ENCODE assay signal across 2 cellular contexts in the genomic region with DNA sequence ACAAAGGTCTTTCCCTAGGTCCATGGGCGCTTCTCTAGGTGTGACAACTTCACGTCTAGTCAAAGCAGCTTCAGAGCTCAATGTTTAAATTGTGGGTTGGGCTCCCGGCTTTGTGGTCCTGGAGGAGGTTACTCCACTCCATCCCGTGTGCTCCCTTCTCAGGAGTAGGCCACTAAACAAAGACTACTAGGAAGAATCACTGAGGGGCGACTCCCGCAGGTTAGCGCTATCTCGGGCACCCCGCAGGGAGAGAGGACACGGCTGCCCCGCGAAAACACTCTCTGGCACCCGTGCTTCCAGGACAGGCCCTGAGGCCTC.
TF ChIP-seq lines count a peak whose summit lies in the region.

No MANE protein-coding gene starts in this region.

TF ChIP-seq in liver, 16 proteins besides CTCF, POLR2A, EP300 and RAD21:
- TF ChIP-seq NR2F2 (IDR thresholded peaks at IDR 0.05) (no peak), FOXA1 (IDR thresholded peaks at IDR 0.05) (no peak), YY1 (IDR thresholded peaks at IDR 0.05) (no peak), TAF1 (conservative IDR thresholded peaks at IDR 0.05) (no peak), HNF4G (IDR thresholded peaks at IDR 0.05) (no peak), SP1 (IDR thresholded peaks at IDR 0.05) (no peak), RXRA (IDR thresholded peaks at IDR 0.05) (no peak), HNF4A (conservative IDR thresholded peaks at IDR 0.05) (no peak), GABPA (IDR thresholded peaks at IDR 0.05 in 1 of 2, conservative IDR thresholded peaks at IDR 0.05 in 1 of 2) (no peak), JUND (IDR thresholded peaks at IDR 0.05) (no peak), EGR1 (IDR thresholded peaks at IDR 0.05; ENCODE audit: low read depth in 2 of 2) (no peak), FOXA2 (IDR thresholded peaks at IDR 0.05) (no peak)
- TF ChIP-seq, protein P1, sequence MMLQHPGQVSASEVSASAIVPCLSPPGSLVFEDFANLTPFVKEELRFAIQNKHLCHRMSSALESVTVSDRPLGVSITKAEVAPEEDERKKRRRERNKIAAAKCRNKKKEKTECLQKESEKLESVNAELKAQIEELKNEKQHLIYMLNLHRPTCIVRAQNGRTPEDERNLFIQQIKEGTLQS (IDR thresholded peaks at IDR 0.05): no peak
- TF ChIP-seq, protein P2, sequence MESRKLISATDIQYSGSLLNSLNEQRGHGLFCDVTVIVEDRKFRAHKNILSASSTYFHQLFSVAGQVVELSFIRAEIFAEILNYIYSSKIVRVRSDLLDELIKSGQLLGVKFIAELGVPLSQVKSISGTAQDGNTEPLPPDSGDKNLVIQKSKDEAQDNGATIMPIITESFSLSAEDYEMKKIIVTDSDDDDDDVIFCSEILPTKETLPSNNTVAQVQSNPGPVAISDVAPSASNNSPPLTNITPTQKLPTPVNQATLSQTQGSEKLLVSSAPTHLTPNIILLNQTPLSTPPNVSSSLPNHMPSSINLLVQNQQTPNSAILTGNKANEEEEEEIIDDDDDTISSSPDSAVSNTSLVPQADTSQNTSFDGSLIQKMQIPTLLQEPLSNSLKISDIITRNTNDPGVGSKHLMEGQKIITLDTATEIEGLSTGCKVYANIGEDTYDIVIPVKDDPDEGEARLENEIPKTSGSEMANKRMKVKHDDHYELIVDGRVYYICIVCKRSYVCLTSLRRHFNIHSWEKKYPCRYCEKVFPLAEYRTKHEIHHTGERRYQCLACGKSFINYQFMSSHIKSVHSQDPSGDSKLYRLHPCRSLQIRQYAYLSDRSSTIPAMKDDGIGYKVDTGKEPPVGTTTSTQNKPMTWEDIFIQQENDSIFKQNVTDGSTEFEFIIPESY (IDR thresholded peaks at IDR 0.05): no peak
- TF ChIP-seq, protein P3, sequence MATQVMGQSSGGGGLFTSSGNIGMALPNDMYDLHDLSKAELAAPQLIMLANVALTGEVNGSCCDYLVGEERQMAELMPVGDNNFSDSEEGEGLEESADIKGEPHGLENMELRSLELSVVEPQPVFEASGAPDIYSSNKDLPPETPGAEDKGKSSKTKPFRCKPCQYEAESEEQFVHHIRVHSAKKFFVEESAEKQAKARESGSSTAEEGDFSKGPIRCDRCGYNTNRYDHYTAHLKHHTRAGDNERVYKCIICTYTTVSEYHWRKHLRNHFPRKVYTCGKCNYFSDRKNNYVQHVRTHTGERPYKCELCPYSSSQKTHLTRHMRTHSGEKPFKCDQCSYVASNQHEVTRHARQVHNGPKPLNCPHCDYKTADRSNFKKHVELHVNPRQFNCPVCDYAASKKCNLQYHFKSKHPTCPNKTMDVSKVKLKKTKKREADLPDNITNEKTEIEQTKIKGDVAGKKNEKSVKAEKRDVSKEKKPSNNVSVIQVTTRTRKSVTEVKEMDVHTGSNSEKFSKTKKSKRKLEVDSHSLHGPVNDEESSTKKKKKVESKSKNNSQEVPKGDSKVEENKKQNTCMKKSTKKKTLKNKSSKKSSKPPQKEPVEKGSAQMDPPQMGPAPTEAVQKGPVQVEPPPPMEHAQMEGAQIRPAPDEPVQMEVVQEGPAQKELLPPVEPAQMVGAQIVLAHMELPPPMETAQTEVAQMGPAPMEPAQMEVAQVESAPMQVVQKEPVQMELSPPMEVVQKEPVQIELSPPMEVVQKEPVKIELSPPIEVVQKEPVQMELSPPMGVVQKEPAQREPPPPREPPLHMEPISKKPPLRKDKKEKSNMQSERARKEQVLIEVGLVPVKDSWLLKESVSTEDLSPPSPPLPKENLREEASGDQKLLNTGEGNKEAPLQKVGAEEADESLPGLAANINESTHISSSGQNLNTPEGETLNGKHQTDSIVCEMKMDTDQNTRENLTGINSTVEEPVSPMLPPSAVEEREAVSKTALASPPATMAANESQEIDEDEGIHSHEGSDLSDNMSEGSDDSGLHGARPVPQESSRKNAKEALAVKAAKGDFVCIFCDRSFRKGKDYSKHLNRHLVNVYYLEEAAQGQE (IDR thresholded peaks at IDR 0.05): no peak
- TF ChIP-seq, protein P4, sequence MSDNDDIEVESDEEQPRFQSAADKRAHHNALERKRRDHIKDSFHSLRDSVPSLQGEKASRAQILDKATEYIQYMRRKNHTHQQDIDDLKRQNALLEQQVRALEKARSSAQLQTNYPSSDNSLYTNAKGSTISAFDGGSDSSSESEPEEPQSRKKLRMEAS (IDR thresholded peaks at IDR 0.05): no peak
TF ChIP-seq in liver: peak in this region for 0.

TF ChIP-seq in HepG2, 621 proteins besides CTCF, POLR2A, EP300 and RAD21:
- TF ChIP-seq, protein P5, sequence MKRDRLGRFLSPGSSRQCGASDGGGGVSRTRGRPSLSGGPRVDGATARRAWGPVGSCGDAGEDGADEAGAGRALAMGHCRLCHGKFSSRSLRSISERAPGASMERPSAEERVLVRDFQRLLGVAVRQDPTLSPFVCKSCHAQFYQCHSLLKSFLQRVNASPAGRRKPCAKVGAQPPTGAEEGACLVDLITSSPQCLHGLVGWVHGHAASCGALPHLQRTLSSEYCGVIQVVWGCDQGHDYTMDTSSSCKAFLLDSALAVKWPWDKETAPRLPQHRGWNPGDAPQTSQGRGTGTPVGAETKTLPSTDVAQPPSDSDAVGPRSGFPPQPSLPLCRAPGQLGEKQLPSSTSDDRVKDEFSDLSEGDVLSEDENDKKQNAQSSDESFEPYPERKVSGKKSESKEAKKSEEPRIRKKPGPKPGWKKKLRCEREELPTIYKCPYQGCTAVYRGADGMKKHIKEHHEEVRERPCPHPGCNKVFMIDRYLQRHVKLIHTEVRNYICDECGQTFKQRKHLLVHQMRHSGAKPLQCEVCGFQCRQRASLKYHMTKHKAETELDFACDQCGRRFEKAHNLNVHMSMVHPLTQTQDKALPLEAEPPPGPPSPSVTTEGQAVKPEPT (CRISPR knock-in tag; IDR thresholded peaks at IDR 0.05; ENCODE audit: low read depth): no peak
- TF ChIP-seq ESRRA (CRISPR knock-in tag; IDR thresholded peaks at IDR 0.05; ENCODE audit: low read depth) (no peak), RFX5 (IDR thresholded peaks at IDR 0.05; ENCODE audit: low read depth, low read length) (no peak), PPARG (CRISPR knock-in tag; conservative IDR thresholded peaks at IDR 0.05) (no peak), SIN3B (IDR thresholded peaks at IDR 0.05; ENCODE audit: low read length) (no peak), ZNF773 (CRISPR knock-in tag; IDR thresholded peaks at IDR 0.05; ENCODE audit: borderline replicate concordance) (no peak), ARNTL (CRISPR knock-in tag; IDR thresholded peaks at IDR 0.05) (no peak), ZNF775 (CRISPR knock-in tag; IDR thresholded peaks at IDR 0.05; ENCODE audit: borderline replicate concordance) (no peak), ZNF205 (CRISPR knock-in tag; IDR thresholded peaks at IDR 0.05) (no peak), DMAP1 (CRISPR knock-in tag; IDR thresholded peaks at IDR 0.05) (no peak), KLF9 (CRISPR knock-in tag; IDR thresholded peaks at IDR 0.05; ENCODE audit: low read depth) (no peak), ZSCAN31 (CRISPR knock-in tag; IDR thresholded peaks at IDR 0.05; ENCODE audit: low read depth) (no peak), HOXA7 (CRISPR knock-in tag; IDR thresholded peaks at IDR 0.05) (no peak), RARA (CRISPR knock-in tag; IDR thresholded peaks at IDR 0.05) (no peak), MEIS2 (CRISPR knock-in tag; IDR thresholded peaks at IDR 0.05) (no peak), MTA3 (CRISPR knock-in tag; IDR thresholded peaks at IDR 0.05) (no peak)
- TF ChIP-seq, protein P6, sequence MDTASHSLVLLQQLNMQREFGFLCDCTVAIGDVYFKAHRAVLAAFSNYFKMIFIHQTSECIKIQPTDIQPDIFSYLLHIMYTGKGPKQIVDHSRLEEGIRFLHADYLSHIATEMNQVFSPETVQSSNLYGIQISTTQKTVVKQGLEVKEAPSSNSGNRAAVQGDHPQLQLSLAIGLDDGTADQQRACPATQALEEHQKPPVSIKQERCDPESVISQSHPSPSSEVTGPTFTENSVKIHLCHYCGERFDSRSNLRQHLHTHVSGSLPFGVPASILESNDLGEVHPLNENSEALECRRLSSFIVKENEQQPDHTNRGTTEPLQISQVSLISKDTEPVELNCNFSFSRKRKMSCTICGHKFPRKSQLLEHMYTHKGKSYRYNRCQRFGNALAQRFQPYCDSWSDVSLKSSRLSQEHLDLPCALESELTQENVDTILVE (CRISPR knock-in tag; IDR thresholded peaks at IDR 0.05): no peak
- TF ChIP-seq, protein P7, sequence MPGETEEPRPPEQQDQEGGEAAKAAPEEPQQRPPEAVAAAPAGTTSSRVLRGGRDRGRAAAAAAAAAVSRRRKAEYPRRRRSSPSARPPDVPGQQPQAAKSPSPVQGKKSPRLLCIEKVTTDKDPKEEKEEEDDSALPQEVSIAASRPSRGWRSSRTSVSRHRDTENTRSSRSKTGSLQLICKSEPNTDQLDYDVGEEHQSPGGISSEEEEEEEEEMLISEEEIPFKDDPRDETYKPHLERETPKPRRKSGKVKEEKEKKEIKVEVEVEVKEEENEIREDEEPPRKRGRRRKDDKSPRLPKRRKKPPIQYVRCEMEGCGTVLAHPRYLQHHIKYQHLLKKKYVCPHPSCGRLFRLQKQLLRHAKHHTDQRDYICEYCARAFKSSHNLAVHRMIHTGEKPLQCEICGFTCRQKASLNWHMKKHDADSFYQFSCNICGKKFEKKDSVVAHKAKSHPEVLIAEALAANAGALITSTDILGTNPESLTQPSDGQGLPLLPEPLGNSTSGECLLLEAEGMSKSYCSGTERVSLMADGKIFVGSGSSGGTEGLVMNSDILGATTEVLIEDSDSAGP (CRISPR knock-in tag; IDR thresholded peaks at IDR 0.05; ENCODE audit: borderline replicate concordance): no peak
- TF ChIP-seq, protein P8, sequence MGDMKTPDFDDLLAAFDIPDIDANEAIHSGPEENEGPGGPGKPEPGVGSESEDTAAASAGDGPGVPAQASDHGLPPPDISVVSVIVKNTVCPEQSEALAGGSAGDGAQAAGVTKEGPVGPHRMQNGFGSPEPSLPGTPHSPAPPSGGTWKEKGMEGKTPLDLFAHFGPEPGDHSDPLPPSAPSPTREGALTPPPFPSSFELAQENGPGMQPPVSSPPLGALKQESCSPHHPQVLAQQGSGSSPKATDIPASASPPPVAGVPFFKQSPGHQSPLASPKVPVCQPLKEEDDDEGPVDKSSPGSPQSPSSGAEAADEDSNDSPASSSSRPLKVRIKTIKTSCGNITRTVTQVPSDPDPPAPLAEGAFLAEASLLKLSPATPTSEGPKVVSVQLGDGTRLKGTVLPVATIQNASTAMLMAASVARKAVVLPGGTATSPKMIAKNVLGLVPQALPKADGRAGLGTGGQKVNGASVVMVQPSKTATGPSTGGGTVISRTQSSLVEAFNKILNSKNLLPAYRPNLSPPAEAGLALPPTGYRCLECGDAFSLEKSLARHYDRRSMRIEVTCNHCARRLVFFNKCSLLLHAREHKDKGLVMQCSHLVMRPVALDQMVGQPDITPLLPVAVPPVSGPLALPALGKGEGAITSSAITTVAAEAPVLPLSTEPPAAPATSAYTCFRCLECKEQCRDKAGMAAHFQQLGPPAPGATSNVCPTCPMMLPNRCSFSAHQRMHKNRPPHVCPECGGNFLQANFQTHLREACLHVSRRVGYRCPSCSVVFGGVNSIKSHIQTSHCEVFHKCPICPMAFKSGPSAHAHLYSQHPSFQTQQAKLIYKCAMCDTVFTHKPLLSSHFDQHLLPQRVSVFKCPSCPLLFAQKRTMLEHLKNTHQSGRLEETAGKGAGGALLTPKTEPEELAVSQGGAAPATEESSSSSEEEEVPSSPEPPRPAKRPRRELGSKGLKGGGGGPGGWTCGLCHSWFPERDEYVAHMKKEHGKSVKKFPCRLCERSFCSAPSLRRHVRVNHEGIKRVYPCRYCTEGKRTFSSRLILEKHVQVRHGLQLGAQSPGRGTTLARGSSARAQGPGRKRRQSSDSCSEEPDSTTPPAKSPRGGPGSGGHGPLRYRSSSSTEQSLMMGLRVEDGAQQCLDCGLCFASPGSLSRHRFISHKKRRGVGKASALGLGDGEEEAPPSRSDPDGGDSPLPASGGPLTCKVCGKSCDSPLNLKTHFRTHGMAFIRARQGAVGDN (CRISPR knock-in tag; IDR thresholded peaks at IDR 0.05): no peak
- TF ChIP-seq, protein P9, sequence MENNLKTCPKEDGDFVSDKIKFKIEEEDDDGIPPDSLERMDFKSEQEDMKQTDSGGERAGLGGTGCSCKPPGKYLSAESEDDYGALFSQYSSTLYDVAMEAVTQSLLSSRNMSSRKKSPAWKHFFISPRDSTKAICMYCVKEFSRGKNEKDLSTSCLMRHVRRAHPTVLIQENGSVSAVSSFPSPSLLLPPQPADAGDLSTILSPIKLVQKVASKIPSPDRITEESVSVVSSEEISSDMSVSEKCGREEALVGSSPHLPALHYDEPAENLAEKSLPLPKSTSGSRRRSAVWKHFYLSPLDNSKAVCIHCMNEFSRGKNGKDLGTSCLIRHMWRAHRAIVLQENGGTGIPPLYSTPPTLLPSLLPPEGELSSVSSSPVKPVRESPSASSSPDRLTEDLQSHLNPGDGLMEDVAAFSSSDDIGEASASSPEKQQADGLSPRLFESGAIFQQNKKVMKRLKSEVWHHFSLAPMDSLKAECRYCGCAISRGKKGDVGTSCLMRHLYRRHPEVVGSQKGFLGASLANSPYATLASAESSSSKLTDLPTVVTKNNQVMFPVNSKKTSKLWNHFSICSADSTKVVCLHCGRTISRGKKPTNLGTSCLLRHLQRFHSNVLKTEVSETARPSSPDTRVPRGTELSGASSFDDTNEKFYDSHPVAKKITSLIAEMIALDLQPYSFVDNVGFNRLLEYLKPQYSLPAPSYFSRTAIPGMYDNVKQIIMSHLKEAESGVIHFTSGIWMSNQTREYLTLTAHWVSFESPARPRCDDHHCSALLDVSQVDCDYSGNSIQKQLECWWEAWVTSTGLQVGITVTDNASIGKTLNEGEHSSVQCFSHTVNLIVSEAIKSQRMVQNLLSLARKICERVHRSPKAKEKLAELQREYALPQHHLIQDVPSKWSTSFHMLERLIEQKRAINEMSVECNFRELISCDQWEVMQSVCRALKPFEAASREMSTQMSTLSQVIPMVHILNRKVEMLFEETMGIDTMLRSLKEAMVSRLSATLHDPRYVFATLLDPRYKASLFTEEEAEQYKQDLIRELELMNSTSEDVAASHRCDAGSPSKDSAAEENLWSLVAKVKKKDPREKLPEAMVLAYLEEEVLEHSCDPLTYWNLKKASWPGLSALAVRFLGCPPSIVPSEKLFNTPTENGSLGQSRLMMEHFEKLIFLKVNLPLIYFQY (CRISPR knock-in tag; IDR thresholded peaks at IDR 0.05; ENCODE audit: borderline replicate concordance): no peak
